9 cellular contexts compared by ENCODE assay signal in genomic region chr4:1310031-1310795, GRCh38. TPM values are rescaled to one million over a fixed set of nuclear protein-coding genes. Genes with fewer than 3 reads are reported as not detected.
A peak's percentile ranks its signal among the peaks of the same experiment; 100 is the strongest.
DNase-seq lines count a peak whose midpoint lies in the region; ATAC-seq and TF ChIP-seq lines count a peak whose summit lies in the region.
"Had no signal": no experiment of that assay in that cellular context is flagged by ENCODE, and none has a peak within 500 bp of the region (broad histone marks: within the 10 kb centered on the region; RNA-seq: fewer than 3 reads in every experiment).

No MANE protein-coding gene starts in this region.

- peak overlapping the region; percentile 5 to 77 (median 30) for H3K4me3 Mint-ChIP-seq in CD4-positive, CD25-positive, alpha-beta regulatory T cell
- H3K4me3 Mint-ChIP-seq in activated T-helper 17 cell treated with anti-CD3 and anti-CD28 coated beads, Interleukin-2, amount 50 U/mL, for 72 hours, result peak overlapping the region; percentile 71

- peaks cover 16% of the 10 kb centered on the region for H3K36me3 Mint-ChIP-seq in CD4-positive, CD25-positive, alpha-beta regulatory T cell
- peaks cover 56% of the 10 kb centered on the region for H3K36me3 Mint-ChIP-seq in activated T-helper 17 cell treated with anti-CD3 and anti-CD28 coated beads, Interleukin-2, amount 50 U/mL, for 72 hours (ENCODE audit: low read depth)

- H3K4me3 ChIP-seq in CD4-positive, CD25-positive, alpha-beta regulatory T cell (ENCODE audit: low read depth, low read length), result no peak overlapping the region
- H3K4me3 ChIP-seq in cardiac muscle cell (peak overlapping the region; percentile 10), ovary (peak overlapping the region; percentile 35)

- no peaks in the 10 kb centered on the region for H3K27me3 Mint-ChIP-seq in CD4-positive, CD25-positive, alpha-beta regulatory T cell
- H3K27me3 Mint-ChIP-seq in activated T-helper 17 cell treated with anti-CD3 and anti-CD28 coated beads, Interleukin-2, amount 50 U/mL, for 72 hours, result no peaks in the 10 kb centered on the region

- peak overlapping the region; percentile 11 for H3K27ac ChIP-seq in CD4-positive, CD25-positive, alpha-beta regulatory T cell (ENCODE audit: insufficient read depth, low read length, poor library complexity, severe bottlenecking)
- H3K27ac ChIP-seq in cardiac muscle cell (peak overlapping the region; percentile 97), ovary (peak overlapping the region in 1 of 2 donors; percentile 64)

- no peak for TF ChIP-seq EP300 in ovary (IDR thresholded peaks at IDR 0.05)

- H3K4me1 Mint-ChIP-seq in CD4-positive, CD25-positive, alpha-beta regulatory T cell, result peaks cover 20 to 71% (median 37%) of the 10 kb centered on the region in 4 donors
- H3K4me1 Mint-ChIP-seq in activated T-helper 17 cell treated with anti-CD3 and anti-CD28 coated beads, Interleukin-2, amount 50 U/mL, for 72 hours, result peaks cover 36% of the 10 kb centered on the region

- no peak for ATAC-seq in CD4-positive, CD25-positive, alpha-beta regulatory T cell (ENCODE audit: low read depth in 2 of 2)
- ATAC-seq in activated T-helper 17 cell treated with anti-CD3 and anti-CD28 coated beads, Interleukin-2, amount 50 U/mL, for 72 hours (replicated peaks), result peak; percentile 33
- no peak for ATAC-seq in HG02870 (IDR thresholded peaks at IDR 0.05; ENCODE audit: unreplicated experiment)

- no peak for TF ChIP-seq POLR2A in ovary (IDR thresholded peaks at IDR 0.05)

- no peak for TF ChIP-seq CTCF in cardiac muscle cell (IDR thresholded peaks at IDR 0.05; ENCODE audit: low read depth, low read length)
- no peak for TF ChIP-seq CTCF in ovary (IDR thresholded peaks at IDR 0.05)

- H3K27ac Mint-ChIP-seq in CD4-positive, CD25-positive, alpha-beta regulatory T cell, result peak overlapping the region; percentile 5 to 67 (median 49)
- peak overlapping the region; percentile 51 for H3K27ac Mint-ChIP-seq in activated T-helper 17 cell treated with anti-CD3 and anti-CD28 coated beads, Interleukin-2, amount 50 U/mL, for 72 hours

- intact Hi-C loops in ovary (cut with DNase I), result loop anchor here in 1 of 4 donors (2.0 kb wide), 1 partner anchor 35 kb away; no protein-coding TSS in a partner anchor

- DNase-seq in CD4-positive, CD25-positive, alpha-beta regulatory T cell, result no peak
- no peak for DNase-seq in cardiac muscle cell (ENCODE audit: low read depth in 1 of 2, low spot score in 1 of 2)
- peak in 1 of 5 donors; percentile 27 for DNase-seq in ovary
- DNase-seq in SIG-M5 (lab: John Stamatoyannopoulos, UW), result no peak
- no peak for DNase-seq in inferior parietal cortex (ENCODE audit: extremely low spot score)
- DNase-seq in central memory CD4-positive, alpha-beta T cell, result no peak
- DNase-seq: NCI-H1417 had no signal

- H3K27me3 ChIP-seq in CD4-positive, CD25-positive, alpha-beta regulatory T cell (ENCODE audit: control insufficient read depth, insufficient read depth, low read length), result no peaks in the 10 kb centered on the region
- H3K27me3 ChIP-seq in cardiac muscle cell (no peaks in the 10 kb centered on the region), ovary (no peaks in the 10 kb centered on the region)

- WGBS in ovary, 3 donors, result 36 to 49% (median 37%) methylated on average over 32 of the region's 32 CpGs

- H3K36me3 ChIP-seq in CD4-positive, CD25-positive, alpha-beta regulatory T cell (ENCODE audit: control insufficient read depth, insufficient read depth, low read length), result peaks cover 30% of the 10 kb centered on the region
- H3K36me3 ChIP-seq in cardiac muscle cell, result peaks cover 21% of the 10 kb centered on the region
- peaks cover 3% of the 10 kb centered on the region for H3K36me3 ChIP-seq in ovary

- H3K4me1 ChIP-seq in CD4-positive, CD25-positive, alpha-beta regulatory T cell (ENCODE audit: control insufficient read depth, insufficient read depth, low read length, poor library complexity, severe bottlenecking), result peaks cover 39% of the 10 kb centered on the region
- H3K4me1 ChIP-seq in cardiac muscle cell (ENCODE audit: low read depth), result peaks cover 7% of the 10 kb centered on the region
- peaks cover 24% of the 10 kb centered on the region for H3K4me1 ChIP-seq in ovary (ENCODE audit: insufficient read depth)

- peaks cover 0 to 1% (median 0%) of the 10 kb centered on the region in 7 donors for H3K9me3 Mint-ChIP-seq in CD4-positive, CD25-positive, alpha-beta regulatory T cell
- H3K9me3 Mint-ChIP-seq in activated T-helper 17 cell treated with anti-CD3 and anti-CD28 coated beads, Interleukin-2, amount 50 U/mL, for 72 hours, result no peaks in the 10 kb centered on the region

- no peaks in the 10 kb centered on the region for H3K9me3 ChIP-seq in CD4-positive, CD25-positive, alpha-beta regulatory T cell (ENCODE audit: control insufficient read depth in 2 of 2, low read length in 2 of 2)
- H3K9me3 ChIP-seq in cardiac muscle cell (ENCODE audit: low read depth) (no peaks in the 10 kb centered on the region), ovary (no peaks in the 10 kb centered on the region)

RNA-seq across cellular contexts. Expression of gene MAEA, which starts 20.5 kb away (rescaled TPM):
- total RNA-seq in CD4-positive, CD25-positive, alpha-beta regulatory T cell, result 77.7 TPM
- polyA plus RNA-seq in CD4-positive, CD25-positive, alpha-beta regulatory T cell, result 10 to 100 TPM; 61.2 to 76.2 (median 66.2) TPM
- 10 to 100 TPM; 61.4 to 62.8 TPM for total RNA-seq in activated T-helper 17 cell treated with anti-CD3 and anti-CD28 coated beads, Interleukin-2, amount 50 U/mL, for 72 hours
- total RNA-seq in cardiac muscle cell, result 85.0 and 88.3 TPM in 2 replicates
- 70.2 and 76.8 TPM in 2 replicates for polyA plus RNA-seq in cardiac muscle cell
- total RNA-seq in ovary, result 10 to 100 TPM; 48.3 to 71.3 (median 56.7) TPM
- 10 to 100 TPM; 23.8 to 60.7 TPM for polyA plus RNA-seq in ovary

RNA-seq across cellular contexts. Expression of gene UVSSA, which starts 36.8 kb away (rescaled TPM):
- 42.9 TPM for total RNA-seq in CD4-positive, CD25-positive, alpha-beta regulatory T cell
- 1 to 10 TPM; 2.1 to 4.4 (median 3.4) TPM for polyA plus RNA-seq in CD4-positive, CD25-positive, alpha-beta regulatory T cell
- total RNA-seq in activated T-helper 17 cell treated with anti-CD3 and anti-CD28 coated beads, Interleukin-2, amount 50 U/mL, for 72 hours, result 10 to 100 TPM; 15.8 to 22.3 TPM
- total RNA-seq in cardiac muscle cell (4.6 and 14.1 TPM in 2 replicates), ovary (10 to 100 TPM; 12.1 to 24.7 (median 19.1) TPM)
- polyA plus RNA-seq in cardiac muscle cell (7.2 and 8.8 TPM in 2 replicates), ovary (1 to 10 TPM; 3.8 to 6.6 TPM)
